In genomic region chr6:168514216-168514615, GRCh38 we compare ENCODE assay signal across 15 cellular contexts.
DNase-seq lines count a peak whose midpoint lies in the region; ATAC-seq and TF ChIP-seq lines count a peak whose summit lies in the region.
"Had no signal": no experiment of that assay in that cellular context is flagged by ENCODE, and none has a peak within 500 bp of the region (broad histone marks: within the 10 kb centered on the region; RNA-seq: fewer than 3 reads in every experiment).

No MANE protein-coding gene starts in this region.

- H3K27me3 ChIP-seq in BE2C (no peaks in the 10 kb centered on the region; the same call in 1 of the 2 replicates), heart right ventricle (peaks cover 0 to 12% (median 0%) of the 10 kb centered on the region in 7 donors), brain microvascular endothelial cell (replicated peaks) (no peaks in the 10 kb centered on the region)
- H3K27me3 ChIP-seq: thyroid gland had no signal

- 31 to 38% methylated on average over 10 of the region's 10 CpGs for WGBS in heart right ventricle, 2 donors

- ATAC-seq in heart right ventricle (peak; percentile 59 to 89 (median 78)), GM19351 (IDR thresholded peaks at IDR 0.05; ENCODE audit: unreplicated experiment) (no peak)
- ATAC-seq: T-cell had no signal

- intact Hi-C loops in heart right ventricle (cut with DNase I) (no loop called here), posterior vena cava (cut with DNase I) (no loop called here)

- peak overlapping the region in 5 of 10 donors; percentile 7 to 55 (median 29) for H3K27ac ChIP-seq in heart right ventricle
- no peak overlapping the region for H3K27ac ChIP-seq in brain microvascular endothelial cell
- H3K27ac ChIP-seq: thyroid gland had no signal

- H3K4me1 ChIP-seq in BE2C (no peaks in the 10 kb centered on the region), heart right ventricle (peaks cover 0 to 19% (median 0%) of the 10 kb centered on the region in 9 donors)

- no peak for TF ChIP-seq CTCF in BE2C (IDR thresholded peaks at IDR 0.05; ENCODE audit: low read depth, low read length)
- TF ChIP-seq CTCF in heart right ventricle (IDR thresholded peaks at IDR 0.05) = no peak
- TF ChIP-seq CTCF in brain microvascular endothelial cell (IDR thresholded peaks at IDR 0.05; ENCODE audit: low read depth, low read length, missing control alignments) = no peak

- H3K9me3 ChIP-seq in BE2C = no peaks in the 10 kb centered on the region
- no peaks in the 10 kb centered on the region for H3K9me3 ChIP-seq in heart right ventricle
- H3K9me3 ChIP-seq: thyroid gland had no signal

- H3K36me3 ChIP-seq in BE2C = no peaks in the 10 kb centered on the region
- peaks cover 0 to 14% (median 0%) of the 10 kb centered on the region in 9 donors for H3K36me3 ChIP-seq in heart right ventricle
- no peaks in the 10 kb centered on the region for H3K36me3 ChIP-seq in brain microvascular endothelial cell (replicated peaks)
- H3K36me3 ChIP-seq: thyroid gland had no signal

- H3K4me3 ChIP-seq in BE2C (ENCODE audit: low read depth, low read length) (no peak overlapping the region), heart right ventricle (no peak overlapping the region), brain microvascular endothelial cell (ENCODE audit: low read depth, low read length) (no peak overlapping the region)
- H3K4me3 ChIP-seq: lung, thyroid gland had no signal

- in situ Hi-C loops in brain microvascular endothelial cell (cut with HindIII; ENCODE audit: low pct_ligation_motif_present, low sequenced_read_pairs) = no loop called here

- peak; percentile 30 for DNase-seq in BE2C
- DNase-seq in RPMI7951 (ENCODE audit: low read depth) = peak; percentile 20
- peak; percentile 70 to 85 for DNase-seq in heart right ventricle
- peak; percentile 93 for DNase-seq in posterior vena cava (ENCODE audit: low spot score)
- no peak for DNase-seq in brain microvascular endothelial cell
- DNase-seq in stimulated activated naive CD4-positive, alpha-beta T cell treated with Interleukin-2 at 50 U/mL for 16 hours (lab: John Stamatoyannopoulos, UW) = no peak
- DNase-seq in NK-92 treated with Interleukin-12 subunit alpha and Interleukin-12 subunit beta, amount 100 ng/mL, for 24 hours (lab: John Stamatoyannopoulos, UW) = no peak
- DNase-seq: activated B cell treated with CpG ODN at 0.5 μM for 24 hours; activated naive CD4-positive, alpha-beta T cell treated with anti-CD3 and anti-CD28 coated beads, Interleukin-2, amount 50 U/mL, for 16 hours; DMS79; NCI-H226; T-cell had no signal

Comparison
In these comparisons a context has a peak if more than half of its experiments do, and no peak if none do; other contexts are left out.
1. DNase-seq: peak in BE2C (single experiment), RPMI7951 (single experiment), heart right ventricle (2 of 2) and posterior vena cava (single experiment); none in brain microvascular endothelial cell (single experiment), stimulated activated naive CD4-positive, alpha-beta T cell treated with Interleukin-2 at 50 U/mL for 16 hours (single experiment) and NK-92 treated with Interleukin-12 subunit alpha and Interleukin-12 subunit beta, amount 100 ng/mL, for 24 hours (single experiment).